ENCODE assay signal across 10 cellular contexts in the genomic region with DNA sequence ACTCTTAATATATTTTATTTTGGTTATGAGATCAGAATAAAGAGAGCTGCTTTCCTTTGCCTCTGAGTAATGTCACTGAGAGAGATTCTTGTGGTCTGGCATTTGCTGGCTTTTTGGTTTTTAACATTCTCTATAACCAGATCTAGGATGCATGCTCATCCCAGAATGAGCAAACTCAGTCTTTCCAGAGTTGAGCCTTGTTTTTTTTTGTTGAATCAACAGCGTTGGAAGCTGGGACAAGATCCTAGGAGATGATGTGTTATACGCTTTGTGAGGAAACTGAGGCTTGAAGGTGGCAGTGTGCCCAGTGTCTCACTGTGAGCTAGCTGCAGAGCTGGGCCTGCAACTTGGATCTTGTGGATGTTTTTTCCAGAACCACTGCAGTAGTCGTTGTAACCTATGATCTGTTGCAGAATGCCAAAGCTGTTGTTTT. TPM values are rescaled to one million over a fixed set of nuclear protein-coding genes. Genes with fewer than 3 reads are reported as not detected.
DNase-seq lines count a peak whose midpoint lies in the region; TF ChIP-seq lines count a peak whose summit lies in the region.
"Had no signal": no experiment of that assay in that cellular context is flagged by ENCODE, and none has a peak within 500 bp of the region (broad histone marks: within the 10 kb centered on the region; RNA-seq: fewer than 3 reads in every experiment).

No MANE protein-coding gene starts in this region.

- H3K9ac ChIP-seq in smooth muscle cell (ENCODE audit: low read depth) = peak overlapping the region; percentile 74

- H3K4me3 ChIP-seq in WI38 (ENCODE audit: low read depth, low read length) (peak overlapping the region; percentile 29; the same call in 1 of the 2 replicates), foreskin fibroblast (ENCODE audit: low read depth in 1 of 2, low read length in 2 of 2) (no peak overlapping the region), smooth muscle cell (no peak overlapping the region)

- H3K4me2 ChIP-seq in smooth muscle cell = peak overlapping the region; percentile 76

- peaks cover 38% of the 10 kb centered on the region for H3K4me1 ChIP-seq in smooth muscle cell (ENCODE audit: low read depth)

- peaks cover 93% of the 10 kb centered on the region for H3K79me2 ChIP-seq in smooth muscle cell (ENCODE audit: low read depth)

- H3K36me3 ChIP-seq in smooth muscle cell (ENCODE audit: low read depth) = no peaks in the 10 kb centered on the region

- peaks cover 86% of the 10 kb centered on the region for H4K20me1 ChIP-seq in smooth muscle cell (ENCODE audit: low read depth)

- 26% methylated on average over 3 of the region's 3 CpGs for WGBS in smooth muscle cell (ENCODE audit: low lambda C conversion rate)

- H3F3A ChIP-seq in smooth muscle cell (ENCODE audit: low read depth) = peaks cover 30% of the 10 kb centered on the region

- H3K9me3 ChIP-seq in smooth muscle cell (replicated peaks; ENCODE audit: low read depth) = no peaks in the 10 kb centered on the region

- peak overlapping the region; percentile 91 for H3K27ac ChIP-seq in smooth muscle cell (ENCODE audit: low read depth)

- no peaks in the 10 kb centered on the region for H3K27me3 ChIP-seq in smooth muscle cell (ENCODE audit: low read depth)

- TF ChIP-seq CTCF in WI38 (IDR thresholded peaks at IDR 0.05; ENCODE audit: low read depth, low read length) (no peak), foreskin fibroblast (IDR thresholded peaks at IDR 0.05; ENCODE audit: low read depth, low read length) (no peak), smooth muscle cell (IDR thresholded peaks at IDR 0.05; ENCODE audit: borderline replicate concordance, insufficient read depth, poor library complexity, severe bottlenecking) (no peak)

- peak; percentile 48 for DNase-seq in H4 (ENCODE audit: low spot score)
- DNase-seq in foreskin fibroblast = peak; percentile 78 to 87
- no peak for DNase-seq in smooth muscle cell (lab: John Stamatoyannopoulos, UW; ENCODE audit: unreplicated experiment)
- DNase-seq in GOT3 (lab: John Stamatoyannopoulos, UW) = no peak
- DNase-seq in OCI-M1 (lab: John Stamatoyannopoulos, UW) = no peak
- DNase-seq in NCI-H510A treated with DMSO at 0.1 percent for 48 hours (lab: John Stamatoyannopoulos, UW) = no peak
- DNase-seq in NCI-H2227 treated with DMSO at 0.1 percent for 48 hours (lab: John Stamatoyannopoulos, UW) = no peak
- DNase-seq: NCI-H2107, nucleus accumbens had no signal

- H2AFZ ChIP-seq in smooth muscle cell (ENCODE audit: low read depth) = no peak overlapping the region

RNA-seq across cellular contexts. Expression of a gene that starts 19.5 kb away (rescaled TPM):
- 51.0 and 58.5 TPM in 2 replicates for total RNA-seq in H4 (2014; rRNA removed; shearing (Covaris generic))
- 133 and 146 TPM in 2 replicates for total RNA-seq in smooth muscle cell
- 58.8 and 69.1 TPM in 2 replicates for polyA plus RNA-seq in smooth muscle cell

Comparison
In these comparisons a context has a peak if more than half of its experiments do, and no peak if none do; other contexts are left out.
1. DNase-seq: peak in H4 (single experiment) and foreskin fibroblast (2 of 2); none in smooth muscle cell (single experiment), GOT3 (single experiment), OCI-M1 (single experiment), NCI-H510A treated with DMSO at 0.1 percent for 48 hours (single experiment) and NCI-H2227 treated with DMSO at 0.1 percent for 48 hours (single experiment).